ENCODE assay signal across 17 cellular contexts in the genomic region with DNA sequence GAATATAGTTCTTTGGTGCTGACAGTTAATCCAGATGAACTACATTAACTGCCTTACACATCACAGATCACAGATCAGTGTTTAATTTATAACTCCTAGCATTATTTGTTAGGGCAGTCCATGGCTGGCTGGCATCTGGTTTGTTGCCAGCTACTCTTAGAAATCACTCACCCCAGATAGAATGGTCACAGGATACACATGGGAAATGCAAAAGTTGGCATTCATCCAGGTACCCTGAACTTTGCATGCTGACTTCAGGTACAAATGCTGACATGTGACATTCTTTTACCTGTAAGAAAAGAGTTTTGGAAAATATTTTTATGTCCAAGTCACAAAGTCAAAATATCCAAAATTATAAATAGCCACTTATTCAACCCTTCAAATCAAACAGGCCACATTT. TPM values are rescaled to one million over a fixed set of nuclear protein-coding genes. Genes with fewer than 3 reads are reported as not detected.
DNase-seq lines count a peak whose midpoint lies in the region; ATAC-seq and TF ChIP-seq lines count a peak whose summit lies in the region.
"Had no signal": no experiment of that assay in that cellular context is flagged by ENCODE, and none has a peak within 500 bp of the region (broad histone marks: within the 10 kb centered on the region; RNA-seq: fewer than 3 reads in every experiment).

No MANE protein-coding gene starts in this region.

- no peak overlapping the region for H3K4me3 ChIP-seq in right atrium auricular region
- no peak overlapping the region for H3K4me3 ChIP-seq in stomach
- no peak overlapping the region for H3K4me3 ChIP-seq in lower leg skin (ENCODE audit: low read depth, poor library complexity, severe bottlenecking)

- no peaks in the 10 kb centered on the region for H3K9me3 Mint-ChIP-seq in osteocyte (ENCODE audit: unreplicated experiment)
- H3K9me3 Mint-ChIP-seq: activated naive CD4-positive, alpha-beta T cell treated with anti-CD3 and anti-CD28 coated beads, Interleukin-2, amount 50 U/mL, for 24 hours; stimulated activated effector memory CD8-positive, alpha-beta T cell treated with anti-CD3 and anti-CD28 coated beads, Interleukin-12 subunit alpha, Interleukin-12 subunit beta, amount 100 ng/mL, for 72 hours had no signal

- no peak overlapping the region for H3K4me3 Mint-ChIP-seq in osteocyte (ENCODE audit: unreplicated experiment)
- H3K4me3 Mint-ChIP-seq: activated naive CD4-positive, alpha-beta T cell treated with anti-CD3 and anti-CD28 coated beads, Interleukin-2, amount 50 U/mL, for 24 hours; stimulated activated effector memory CD8-positive, alpha-beta T cell treated with anti-CD3 and anti-CD28 coated beads, Interleukin-12 subunit alpha, Interleukin-12 subunit beta, amount 100 ng/mL, for 72 hours; type B pancreatic cell had no signal

- H3K9me3 ChIP-seq in right atrium auricular region (no peaks in the 10 kb centered on the region), stomach (no peaks in the 10 kb centered on the region)
- H3K9me3 ChIP-seq: neutrophil had no signal

- H3K27ac ChIP-seq in right atrium auricular region, result no peak overlapping the region
- H3K27ac ChIP-seq in stomach, result no peak overlapping the region
- H3K27ac ChIP-seq: brain microvascular endothelial cell, neutrophil had no signal

- TF ChIP-seq POLR2A in stomach (IDR thresholded peaks at IDR 0.05) (no peak), lower leg skin (IDR thresholded peaks at IDR 0.05) (no peak)

- H3K36me3 ChIP-seq in right atrium auricular region (peaks cover 9% of the 10 kb centered on the region), stomach (peaks cover 0 to 23% (median 12%) of the 10 kb centered on the region in 4 donors)
- H3K36me3 ChIP-seq: brain microvascular endothelial cell had no signal

- DNase-seq in Right ventricle myocardium superior (no peak), right atrium auricular region (ENCODE audit: low spot score) (no peak), NCI-H2107 treated with DMSO at 0.1 percent for 48 hours (lab: John Stamatoyannopoulos, UW; ENCODE audit: unreplicated experiment) (peak; percentile 58), glomerular visceral epithelial cell (ENCODE audit: extremely low spot score) (peak; percentile 68), stomach (peak; percentile 49), T-helper 9 cell (no peak), osteocyte (ENCODE audit: extremely low spot score, unreplicated experiment) (no peak), lower leg skin (ENCODE audit: low spot score in 2 of 2) (no peak)
- DNase-seq: activated CD4-positive, alpha-beta T cell treated with anti-CD3 and anti-CD28 coated beads for 1 hour; brain microvascular endothelial cell; effector CD8-positive, alpha-beta T cell; MV-4-11; NCI-H82 had no signal

- peaks cover 16% of the 10 kb centered on the region for H3K36me3 Mint-ChIP-seq in osteocyte (ENCODE audit: unreplicated experiment)

- H3K4me1 Mint-ChIP-seq in osteocyte (ENCODE audit: unreplicated experiment), result peaks cover 6% of the 10 kb centered on the region

- ATAC-seq in Right ventricle myocardium superior (ENCODE audit: poor library complexity), result peak; percentile 60
- ATAC-seq: stimulated activated effector memory CD8-positive, alpha-beta T cell treated with anti-CD3 and anti-CD28 coated beads, Interleukin-12 subunit alpha, Interleukin-12 subunit beta, amount 100 ng/mL, for 72 hours had no signal

- no peaks in the 10 kb centered on the region for H3K27me3 Mint-ChIP-seq in osteocyte (ENCODE audit: unreplicated experiment)
- H3K27me3 Mint-ChIP-seq: activated naive CD4-positive, alpha-beta T cell treated with anti-CD3 and anti-CD28 coated beads, Interleukin-2, amount 50 U/mL, for 24 hours; type B pancreatic cell had no signal

- TF ChIP-seq EP300 in stomach (IDR thresholded peaks at IDR 0.05), result no peak

- TF ChIP-seq CTCF in right atrium auricular region (IDR thresholded peaks at IDR 0.05), result no peak
- no peak for TF ChIP-seq CTCF in stomach (IDR thresholded peaks at IDR 0.05)
- no peak for TF ChIP-seq CTCF in osteocyte (IDR thresholded peaks at IDR 0.05)
- no peak for TF ChIP-seq CTCF in lower leg skin (IDR thresholded peaks at IDR 0.05)

- H3K4me1 ChIP-seq in right atrium auricular region (peaks cover 0 to 7% of the 10 kb centered on the region in 2 donors), stomach (peaks cover 0 to 17% (median 5%) of the 10 kb centered on the region in 4 donors)

- H3K27me3 ChIP-seq in right atrium auricular region, result no peaks in the 10 kb centered on the region
- H3K27me3 ChIP-seq in stomach, result no peaks in the 10 kb centered on the region
- H3K27me3 ChIP-seq: brain microvascular endothelial cell, neutrophil had no signal

- H3K27ac Mint-ChIP-seq in osteocyte (ENCODE audit: unreplicated experiment), result no peak overlapping the region
- H3K27ac Mint-ChIP-seq: activated naive CD4-positive, alpha-beta T cell treated with anti-CD3 and anti-CD28 coated beads, Interleukin-2, amount 50 U/mL, for 24 hours; stimulated activated effector memory CD8-positive, alpha-beta T cell treated with anti-CD3 and anti-CD28 coated beads, Interleukin-12 subunit alpha, Interleukin-12 subunit beta, amount 100 ng/mL, for 72 hours; type B pancreatic cell had no signal

- intact Hi-C loops in Right ventricle myocardium superior (cut with DNase I), result no loop called here
- intact Hi-C loops in stomach (cut with DNase I; ENCODE audit: low total_unique reads), result no loop called here
- intact Hi-C loops in lower leg skin (cut with DNase I; ENCODE audit: low total_unique reads), result no loop called here

RNA-seq across cellular contexts. Expression of gene FBXL4, which starts 20.2 kb away (rescaled TPM):
- total RNA-seq in Right ventricle myocardium superior (17.3 TPM), right atrium auricular region (10 to 100 TPM; 20.6 to 22.6 TPM), stomach (10 to 100 TPM in 4 of 5 donors, 1 to 10 TPM in 1; 2.6 to 37.1 (median 20.0) TPM), osteocyte (16.6 TPM in 2 replicates), lower leg skin (10 to 100 TPM; 14.7 to 18.4 (median 17.3) TPM)
- 1 to 10 TPM; 3.2 to 4.0 (median 3.3) TPM for polyA plus RNA-seq in stomach

Comparison
In these comparisons a context has a peak if more than half of its experiments do, and no peak if none do; other contexts are left out.
1. DNase-seq: peak in NCI-H2107 treated with DMSO at 0.1 percent for 48 hours (single experiment), glomerular visceral epithelial cell (single experiment) and stomach (single experiment); none in Right ventricle myocardium superior (single experiment), right atrium auricular region (single experiment), T-helper 9 cell (single experiment), osteocyte (single experiment) and lower leg skin (0 of 2).